1 cellular context compared by ENCODE assay signal in the genomic region with DNA sequence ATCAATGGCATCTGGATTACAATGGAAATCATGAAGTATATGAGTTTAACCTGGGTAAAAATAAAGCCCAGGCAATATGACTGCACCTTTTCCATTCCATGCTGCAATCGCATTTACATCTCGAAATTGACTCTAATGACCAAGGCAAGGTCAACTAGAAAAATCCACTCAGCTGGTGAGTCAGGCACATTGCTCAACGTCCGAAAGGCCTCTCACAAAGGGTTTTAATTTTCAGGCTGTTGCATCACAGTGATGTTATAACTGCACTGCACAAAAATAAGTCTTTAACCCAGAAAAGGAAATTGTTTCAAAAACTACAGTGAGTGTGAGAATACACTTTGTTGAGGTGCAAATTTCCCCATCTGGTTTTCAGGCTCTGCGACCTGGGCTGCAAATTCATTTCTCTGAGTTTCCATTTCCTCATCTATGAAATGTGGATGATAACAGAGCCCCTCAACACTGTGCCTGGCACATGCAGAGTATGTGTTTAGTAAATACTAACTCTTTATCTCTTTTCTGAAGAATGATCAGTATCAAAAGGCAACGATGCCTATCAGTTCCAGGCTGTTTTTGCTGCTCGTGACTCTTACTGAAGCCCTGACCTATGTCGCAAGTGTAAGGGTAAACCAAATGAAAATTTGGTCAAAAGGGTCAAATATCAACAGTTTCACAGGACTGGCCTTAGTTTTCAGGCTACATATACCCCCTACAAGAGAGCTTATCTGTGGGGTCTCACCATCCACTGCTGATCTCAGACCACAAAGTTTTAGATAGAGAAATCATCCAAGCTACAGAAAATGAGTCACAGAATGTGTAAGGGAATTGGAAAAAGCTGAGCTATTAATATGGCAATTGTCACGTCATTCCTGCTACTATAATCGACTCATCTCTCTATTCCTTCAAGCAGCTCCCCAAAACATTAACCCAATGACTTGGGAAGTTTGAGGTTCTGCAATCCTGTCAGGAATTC.
TF ChIP-seq lines count a peak whose summit lies in the region.

No MANE protein-coding gene starts in this region.

TF ChIP-seq in HepG2, 621 proteins besides CTCF, POLR2A, EP300 and RAD21 (continued from another document and continues in another):
- TF ChIP-seq ZC3H13 (CRISPR knock-in tag; IDR thresholded peaks at IDR 0.05), result no peak
- TF ChIP-seq, protein P1, sequence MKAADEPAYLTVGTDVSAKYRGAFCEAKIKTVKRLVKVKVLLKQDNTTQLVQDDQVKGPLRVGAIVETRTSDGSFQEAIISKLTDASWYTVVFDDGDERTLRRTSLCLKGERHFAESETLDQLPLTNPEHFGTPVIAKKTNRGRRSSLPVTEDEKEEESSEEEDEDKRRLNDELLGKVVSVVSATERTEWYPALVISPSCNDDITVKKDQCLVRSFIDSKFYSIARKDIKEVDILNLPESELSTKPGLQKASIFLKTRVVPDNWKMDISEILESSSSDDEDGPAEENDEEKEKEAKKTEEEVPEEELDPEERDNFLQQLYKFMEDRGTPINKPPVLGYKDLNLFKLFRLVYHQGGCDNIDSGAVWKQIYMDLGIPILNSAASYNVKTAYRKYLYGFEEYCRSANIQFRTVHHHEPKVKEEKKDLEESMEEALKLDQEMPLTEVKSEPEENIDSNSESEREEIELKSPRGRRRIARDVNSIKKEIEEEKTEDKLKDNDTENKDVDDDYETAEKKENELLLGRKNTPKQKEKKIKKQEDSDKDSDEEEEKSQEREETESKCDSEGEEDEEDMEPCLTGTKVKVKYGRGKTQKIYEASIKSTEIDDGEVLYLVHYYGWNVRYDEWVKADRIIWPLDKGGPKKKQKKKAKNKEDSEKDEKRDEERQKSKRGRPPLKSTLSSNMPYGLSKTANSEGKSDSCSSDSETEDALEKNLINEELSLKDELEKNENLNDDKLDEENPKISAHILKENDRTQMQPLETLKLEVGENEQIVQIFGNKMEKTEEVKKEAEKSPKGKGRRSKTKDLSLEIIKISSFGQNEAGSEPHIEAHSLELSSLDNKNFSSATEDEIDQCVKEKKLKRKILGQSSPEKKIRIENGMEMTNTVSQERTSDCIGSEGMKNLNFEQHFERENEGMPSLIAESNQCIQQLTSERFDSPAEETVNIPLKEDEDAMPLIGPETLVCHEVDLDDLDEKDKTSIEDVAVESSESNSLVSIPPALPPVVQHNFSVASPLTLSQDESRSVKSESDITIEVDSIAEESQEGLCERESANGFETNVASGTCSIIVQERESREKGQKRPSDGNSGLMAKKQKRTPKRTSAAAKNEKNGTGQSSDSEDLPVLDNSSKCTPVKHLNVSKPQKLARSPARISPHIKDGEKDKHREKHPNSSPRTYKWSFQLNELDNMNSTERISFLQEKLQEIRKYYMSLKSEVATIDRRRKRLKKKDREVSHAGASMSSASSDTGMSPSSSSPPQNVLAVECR (CRISPR knock-in tag; IDR thresholded peaks at IDR 0.05; ENCODE audit: borderline replicate concordance), result peak; percentile 74; the same call in 1 of the 2 replicates
- TF ChIP-seq TSC22D2 (CRISPR knock-in tag; IDR thresholded peaks at IDR 0.05; ENCODE audit: borderline replicate concordance), result no peak
- 0 out of 2 replicates have a peak, but pooled peaks have one; percentile 46 for TF ChIP-seq ZNF841 (CRISPR knock-in tag; IDR thresholded peaks at IDR 0.05; ENCODE audit: borderline replicate concordance)
- TF ChIP-seq, protein P2, sequence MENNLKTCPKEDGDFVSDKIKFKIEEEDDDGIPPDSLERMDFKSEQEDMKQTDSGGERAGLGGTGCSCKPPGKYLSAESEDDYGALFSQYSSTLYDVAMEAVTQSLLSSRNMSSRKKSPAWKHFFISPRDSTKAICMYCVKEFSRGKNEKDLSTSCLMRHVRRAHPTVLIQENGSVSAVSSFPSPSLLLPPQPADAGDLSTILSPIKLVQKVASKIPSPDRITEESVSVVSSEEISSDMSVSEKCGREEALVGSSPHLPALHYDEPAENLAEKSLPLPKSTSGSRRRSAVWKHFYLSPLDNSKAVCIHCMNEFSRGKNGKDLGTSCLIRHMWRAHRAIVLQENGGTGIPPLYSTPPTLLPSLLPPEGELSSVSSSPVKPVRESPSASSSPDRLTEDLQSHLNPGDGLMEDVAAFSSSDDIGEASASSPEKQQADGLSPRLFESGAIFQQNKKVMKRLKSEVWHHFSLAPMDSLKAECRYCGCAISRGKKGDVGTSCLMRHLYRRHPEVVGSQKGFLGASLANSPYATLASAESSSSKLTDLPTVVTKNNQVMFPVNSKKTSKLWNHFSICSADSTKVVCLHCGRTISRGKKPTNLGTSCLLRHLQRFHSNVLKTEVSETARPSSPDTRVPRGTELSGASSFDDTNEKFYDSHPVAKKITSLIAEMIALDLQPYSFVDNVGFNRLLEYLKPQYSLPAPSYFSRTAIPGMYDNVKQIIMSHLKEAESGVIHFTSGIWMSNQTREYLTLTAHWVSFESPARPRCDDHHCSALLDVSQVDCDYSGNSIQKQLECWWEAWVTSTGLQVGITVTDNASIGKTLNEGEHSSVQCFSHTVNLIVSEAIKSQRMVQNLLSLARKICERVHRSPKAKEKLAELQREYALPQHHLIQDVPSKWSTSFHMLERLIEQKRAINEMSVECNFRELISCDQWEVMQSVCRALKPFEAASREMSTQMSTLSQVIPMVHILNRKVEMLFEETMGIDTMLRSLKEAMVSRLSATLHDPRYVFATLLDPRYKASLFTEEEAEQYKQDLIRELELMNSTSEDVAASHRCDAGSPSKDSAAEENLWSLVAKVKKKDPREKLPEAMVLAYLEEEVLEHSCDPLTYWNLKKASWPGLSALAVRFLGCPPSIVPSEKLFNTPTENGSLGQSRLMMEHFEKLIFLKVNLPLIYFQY (CRISPR knock-in tag; IDR thresholded peaks at IDR 0.05; ENCODE audit: borderline replicate concordance), result no peak
- peak; percentile 64 for TF ChIP-seq RBM22 (optimal IDR thresholded peaks at IDR 0.05; ENCODE audit: low read length)
- TF ChIP-seq, protein P3, sequence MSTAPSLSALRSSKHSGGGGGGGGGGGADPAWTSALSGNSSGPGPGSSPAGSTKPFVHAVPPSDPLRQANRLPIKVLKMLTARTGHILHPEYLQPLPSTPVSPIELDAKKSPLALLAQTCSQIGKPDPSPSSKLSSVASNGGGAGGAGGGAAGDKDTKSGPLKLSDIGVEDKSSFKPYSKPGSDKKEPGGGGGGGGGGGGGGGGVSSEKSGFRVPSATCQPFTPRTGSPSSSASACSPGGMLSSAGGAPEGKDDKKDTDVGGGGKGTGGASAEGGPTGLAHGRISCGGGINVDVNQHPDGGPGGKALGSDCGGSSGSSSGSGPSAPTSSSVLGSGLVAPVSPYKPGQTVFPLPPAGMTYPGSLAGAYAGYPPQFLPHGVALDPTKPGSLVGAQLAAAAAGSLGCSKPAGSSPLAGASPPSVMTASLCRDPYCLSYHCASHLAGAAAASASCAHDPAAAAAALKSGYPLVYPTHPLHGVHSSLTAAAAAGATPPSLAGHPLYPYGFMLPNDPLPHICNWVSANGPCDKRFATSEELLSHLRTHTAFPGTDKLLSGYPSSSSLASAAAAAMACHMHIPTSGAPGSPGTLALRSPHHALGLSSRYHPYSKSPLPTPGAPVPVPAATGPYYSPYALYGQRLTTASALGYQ (CRISPR knock-in tag; IDR thresholded peaks at IDR 0.05), result peak; percentile 73
- TF ChIP-seq, protein P4, sequence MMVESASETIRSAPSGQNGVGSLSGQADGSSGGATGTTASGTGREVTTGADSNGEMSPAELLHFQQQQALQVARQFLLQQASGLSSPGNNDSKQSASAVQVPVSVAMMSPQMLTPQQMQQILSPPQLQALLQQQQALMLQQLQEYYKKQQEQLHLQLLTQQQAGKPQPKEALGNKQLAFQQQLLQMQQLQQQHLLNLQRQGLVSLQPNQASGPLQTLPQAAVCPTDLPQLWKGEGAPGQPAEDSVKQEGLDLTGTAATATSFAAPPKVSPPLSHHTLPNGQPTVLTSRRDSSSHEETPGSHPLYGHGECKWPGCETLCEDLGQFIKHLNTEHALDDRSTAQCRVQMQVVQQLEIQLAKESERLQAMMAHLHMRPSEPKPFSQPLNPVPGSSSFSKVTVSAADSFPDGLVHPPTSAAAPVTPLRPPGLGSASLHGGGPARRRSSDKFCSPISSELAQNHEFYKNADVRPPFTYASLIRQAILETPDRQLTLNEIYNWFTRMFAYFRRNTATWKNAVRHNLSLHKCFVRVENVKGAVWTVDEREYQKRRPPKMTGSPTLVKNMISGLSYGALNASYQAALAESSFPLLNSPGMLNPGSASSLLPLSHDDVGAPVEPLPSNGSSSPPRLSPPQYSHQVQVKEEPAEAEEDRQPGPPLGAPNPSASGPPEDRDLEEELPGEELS (CRISPR knock-in tag; IDR thresholded peaks at IDR 0.05), result peak; percentile 82
- TF ChIP-seq, protein P5, sequence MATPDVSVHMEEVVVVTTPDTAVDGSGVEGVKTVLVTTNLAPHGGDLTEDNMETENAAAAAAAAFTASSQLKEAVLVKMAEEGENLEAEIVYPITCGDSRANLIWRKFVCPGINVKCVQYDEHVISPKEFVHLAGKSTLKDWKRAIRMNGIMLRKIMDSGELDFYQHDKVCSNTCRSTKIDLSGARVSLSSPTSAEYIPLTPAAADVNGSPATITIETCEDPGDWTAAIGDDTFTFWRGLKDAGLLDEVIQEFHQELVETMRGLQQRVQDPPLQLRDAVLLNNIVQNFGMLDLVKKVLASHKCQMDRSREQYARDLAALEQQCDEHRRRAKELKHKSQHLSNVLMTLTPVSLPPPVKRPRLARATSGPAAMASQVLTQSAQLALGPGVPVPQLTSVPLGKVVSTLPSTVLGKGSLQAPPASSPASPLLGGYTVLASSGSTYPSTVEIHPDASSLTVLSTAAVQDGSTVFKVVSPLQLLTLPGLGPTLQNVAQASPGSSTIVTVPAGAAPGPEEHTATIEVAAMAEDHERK (CRISPR knock-in tag; IDR thresholded peaks at IDR 0.05; ENCODE audit: low read depth), result no peak
- TF ChIP-seq, protein P6, sequence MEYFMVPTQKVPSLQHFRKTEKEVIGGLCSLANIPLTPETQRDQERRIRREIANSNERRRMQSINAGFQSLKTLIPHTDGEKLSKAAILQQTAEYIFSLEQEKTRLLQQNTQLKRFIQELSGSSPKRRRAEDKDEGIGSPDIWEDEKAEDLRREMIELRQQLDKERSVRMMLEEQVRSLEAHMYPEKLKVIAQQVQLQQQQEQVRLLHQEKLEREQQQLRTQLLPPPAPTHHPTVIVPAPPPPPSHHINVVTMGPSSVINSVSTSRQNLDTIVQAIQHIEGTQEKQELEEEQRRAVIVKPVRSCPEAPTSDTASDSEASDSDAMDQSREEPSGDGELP (IDR thresholded peaks at IDR 0.05; ENCODE audit: borderline replicate concordance, low read depth), result peak; percentile 97
- TF ChIP-seq ZSCAN30 (CRISPR knock-in tag; IDR thresholded peaks at IDR 0.05), result 0 out of 2 replicates have a peak, but pooled peaks have one; percentile 42
- no peak for TF ChIP-seq FOXK2 (IDR thresholded peaks at IDR 0.05)
- no peak for TF ChIP-seq NFIB (CRISPR knock-in tag; IDR thresholded peaks at IDR 0.05; ENCODE audit: borderline replicate concordance)
- TF ChIP-seq MED13 (CRISPR knock-in tag; IDR thresholded peaks at IDR 0.05), result no peak; the same call in 1 of the 2 replicates
- peak; percentile 58; the same call in 1 of the 2 replicates for TF ChIP-seq ZNF761 (CRISPR knock-in tag; conservative IDR thresholded peaks at IDR 0.05)
- no peak for TF ChIP-seq ZNF3 (CRISPR knock-in tag; IDR thresholded peaks at IDR 0.05)
- TF ChIP-seq, protein P7, sequence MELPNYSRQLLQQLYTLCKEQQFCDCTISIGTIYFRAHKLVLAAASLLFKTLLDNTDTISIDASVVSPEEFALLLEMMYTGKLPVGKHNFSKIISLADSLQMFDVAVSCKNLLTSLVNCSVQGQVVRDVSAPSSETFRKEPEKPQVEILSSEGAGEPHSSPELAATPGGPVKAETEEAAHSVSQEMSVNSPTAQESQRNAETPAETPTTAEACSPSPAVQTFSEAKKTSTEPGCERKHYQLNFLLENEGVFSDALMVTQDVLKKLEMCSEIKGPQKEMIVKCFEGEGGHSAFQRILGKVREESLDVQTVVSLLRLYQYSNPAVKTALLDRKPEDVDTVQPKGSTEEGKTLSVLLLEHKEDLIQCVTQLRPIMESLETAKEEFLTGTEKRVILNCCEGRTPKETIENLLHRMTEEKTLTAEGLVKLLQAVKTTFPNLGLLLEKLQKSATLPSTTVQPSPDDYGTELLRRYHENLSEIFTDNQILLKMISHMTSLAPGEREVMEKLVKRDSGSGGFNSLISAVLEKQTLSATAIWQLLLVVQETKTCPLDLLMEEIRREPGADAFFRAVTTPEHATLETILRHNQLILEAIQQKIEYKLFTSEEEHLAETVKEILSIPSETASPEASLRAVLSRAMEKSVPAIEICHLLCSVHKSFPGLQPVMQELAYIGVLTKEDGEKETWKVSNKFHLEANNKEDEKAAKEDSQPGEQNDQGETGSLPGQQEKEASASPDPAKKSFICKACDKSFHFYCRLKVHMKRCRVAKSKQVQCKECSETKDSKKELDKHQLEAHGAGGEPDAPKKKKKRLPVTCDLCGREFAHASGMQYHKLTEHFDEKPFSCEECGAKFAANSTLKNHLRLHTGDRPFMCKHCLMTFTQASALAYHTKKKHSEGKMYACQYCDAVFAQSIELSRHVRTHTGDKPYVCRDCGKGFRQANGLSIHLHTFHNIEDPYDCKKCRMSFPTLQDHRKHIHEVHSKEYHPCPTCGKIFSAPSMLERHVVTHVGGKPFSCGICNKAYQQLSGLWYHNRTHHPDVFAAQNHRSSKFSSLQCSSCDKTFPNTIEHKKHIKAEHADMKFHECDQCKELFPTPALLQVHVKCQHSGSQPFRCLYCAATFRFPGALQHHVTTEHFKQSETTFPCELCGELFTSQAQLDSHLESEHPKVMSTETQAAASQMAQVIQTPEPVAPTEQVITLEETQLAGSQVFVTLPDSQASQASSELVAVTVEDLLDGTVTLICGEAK (IDR thresholded peaks at IDR 0.05), result no peak
- TF ChIP-seq, protein P7 (CRISPR knock-in tag; IDR thresholded peaks at IDR 0.05), result no peak; the same call in 1 of the 2 replicates
- TF ChIP-seq ZNF567 (CRISPR knock-in tag; IDR thresholded peaks at IDR 0.05; ENCODE audit: borderline replicate concordance), result no peak
